8 cellular contexts compared by ENCODE assay signal in the genomic region with DNA sequence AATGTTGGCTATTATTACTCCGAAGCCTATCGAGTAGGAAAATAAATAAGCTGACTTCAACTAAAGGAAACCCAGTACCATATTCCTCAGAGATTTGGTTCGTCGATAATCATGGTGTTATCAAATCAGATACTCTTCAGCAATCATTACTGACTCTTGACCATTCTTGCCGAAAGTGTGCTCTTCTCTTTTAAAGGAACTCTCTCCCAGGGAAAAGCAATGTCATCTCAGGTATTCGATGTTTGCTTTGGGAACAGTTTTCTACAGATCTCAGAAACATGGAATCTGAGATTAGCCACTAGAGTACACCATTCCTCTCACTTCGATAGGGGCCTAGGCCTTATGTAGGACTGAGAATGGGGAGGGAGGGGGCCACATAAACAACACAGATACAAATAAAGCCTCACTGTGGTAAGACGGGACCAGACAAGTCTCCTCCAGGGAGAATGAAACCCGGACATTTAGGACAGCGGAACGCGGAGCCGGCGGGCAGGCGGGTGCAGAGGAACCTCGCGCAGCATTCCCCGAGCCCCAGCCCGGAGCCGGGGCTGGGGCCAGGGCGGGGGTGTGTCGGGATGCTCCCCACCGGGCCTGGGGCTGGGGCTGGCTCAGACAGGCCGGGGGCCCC. TPM values are rescaled to one million over a fixed set of nuclear protein-coding genes. Genes with fewer than 3 reads are reported as not detected.
DNase-seq lines count a peak whose midpoint lies in the region; ATAC-seq, FAIRE-seq and TF ChIP-seq lines count a peak whose summit lies in the region.

No MANE protein-coding gene starts in this region.

- H3K4me1 ChIP-seq in SJCRH30 (peaks cover 10% of the 10 kb centered on the region), endocrine pancreas (ENCODE audit: control insufficient read depth, insufficient read depth, low read length) (peaks cover 40% of the 10 kb centered on the region), mesodermal cell (ENCODE audit: control insufficient read depth, insufficient read depth, low read length, poor library complexity, severe bottlenecking) (peaks cover 19% of the 10 kb centered on the region)

- in situ Hi-C loops in GM13977 (cut with MboI; ENCODE audit: low pct_unique_long_range_greater_than_20kb, low sequenced_read_pairs, unreplicated experiment), result loop anchor here (10.0 kb wide), 1 partner anchor 131 kb away; a partner anchor contains a TSS

- H3K9me3 ChIP-seq in SJCRH30 (replicated peaks) (no peaks in the 10 kb centered on the region), endocrine pancreas (ENCODE audit: control insufficient read depth, low read length) (no peaks in the 10 kb centered on the region), mesodermal cell (ENCODE audit: control insufficient read depth, low read length) (no peaks in the 10 kb centered on the region)

- H3K27ac ChIP-seq in SJCRH30 (peak overlapping the region; percentile 61), mesodermal cell (ENCODE audit: low read depth, low read length, severe bottlenecking) (peak overlapping the region; percentile 79)

- FAIRE-seq in urothelium cell line (lab: Jason Lieb, UNC), result no peak

- peak overlapping the region; percentile 86 for H3K9ac ChIP-seq in endocrine pancreas (ENCODE audit: control insufficient read depth, insufficient read depth, low read length)

- H3K4me3 ChIP-seq in SJCRH30, result peak overlapping the region; percentile 71
- H3K4me3 ChIP-seq in endocrine pancreas (ENCODE audit: control insufficient read depth, insufficient read depth, low read length), result peak overlapping the region; percentile 97
- H3K4me3 ChIP-seq in mesodermal cell (ENCODE audit: extremely low read depth, insufficient read depth, low read length, poor library complexity, severe bottlenecking), result peak overlapping the region; percentile 86

- H3K27me3 ChIP-seq in SJCRH30 (no peaks in the 10 kb centered on the region), endocrine pancreas (ENCODE audit: control insufficient read depth, insufficient read depth, low read length) (no peaks in the 10 kb centered on the region)

- ATAC-seq in HG03064 (IDR thresholded peaks at IDR 0.05; ENCODE audit: low read depth, unreplicated experiment), result peak; percentile 0

- peak; percentile 47 for DNase-seq in AG08396 (ENCODE audit: low spot score)
- peak; percentile 26 for DNase-seq in GM13977 (ENCODE audit: low spot score)
- DNase-seq in SJCRH30, result peak; percentile 31 to 50
- peak; percentile 35 for DNase-seq in urothelium cell line (ENCODE audit: low spot score)
- no peak for DNase-seq in stimulated activated naive CD4-positive, alpha-beta T cell treated with Interleukin-2 at 50 U/mL for 16 hours (lab: John Stamatoyannopoulos, UW)

- WGBS in mesodermal cell (ENCODE audit: insufficient coverage in 2 of 2), 2 experiments, result 0 to 5% methylated on average over 15 to 20 of the region's 24 CpGs

- H3K36me3 ChIP-seq in SJCRH30 (peaks cover 36% of the 10 kb centered on the region), endocrine pancreas (ENCODE audit: control insufficient read depth, insufficient read depth, low read length) (no peaks in the 10 kb centered on the region), mesodermal cell (ENCODE audit: control insufficient read depth, insufficient read depth, low read length) (peaks cover 32% of the 10 kb centered on the region)

- TF ChIP-seq CTCF in GM13977 (IDR thresholded peaks at IDR 0.05; ENCODE audit: extremely low read depth, insufficient read depth, missing control alignments), result no peak

RNA-seq across cellular contexts. Expression of a gene that starts 0.6 kb away (rescaled TPM):
- total RNA-seq in SJCRH30 (2014; rRNA removed; shearing (Covaris generic)), result 23.8 and 26.1 TPM in 2 replicates
- polyA plus RNA-seq in mesodermal cell (2013, experiment 1 of 2), result 26.1 TPM
- polyA plus RNA-seq in mesodermal cell (2013, experiment 2 of 2), result 27.8 TPM

RNA-seq across cellular contexts. Expression of a gene that starts 4.2 kb away (rescaled TPM):
- total RNA-seq in SJCRH30 (2014; rRNA removed; shearing (Covaris generic)), result 794 and 838 TPM in 2 replicates
- polyA plus RNA-seq in mesodermal cell (2013, experiment 1 of 2), result 527 TPM
- 557 TPM for polyA plus RNA-seq in mesodermal cell (2013, experiment 2 of 2)

RNA-seq across cellular contexts. Expression of a gene that starts 51.6 kb away (rescaled TPM):
- total RNA-seq in SJCRH30 (2014; rRNA removed; shearing (Covaris generic)), result 36.1 and 37.9 TPM in 2 replicates
- 39.0 TPM for polyA plus RNA-seq in mesodermal cell (2013, experiment 1 of 2)
- 46.7 TPM for polyA plus RNA-seq in mesodermal cell (2013, experiment 2 of 2)
